In genomic region chr9:122350577-122351355, GRCh38 we compare ENCODE assay signal across 8 cellular contexts. TPM values are rescaled to one million over a fixed set of nuclear protein-coding genes. Genes with fewer than 3 reads are reported as not detected.
DNase-seq lines count a peak whose midpoint lies in the region; ATAC-seq and TF ChIP-seq lines count a peak whose summit lies in the region.

No MANE protein-coding gene starts in this region.

- no peak overlapping the region for H4K5ac ChIP-seq in mesendoderm (ENCODE audit: low read length)

- no peak overlapping the region for H3K4me2 ChIP-seq in mesendoderm (ENCODE audit: low read length)

- peak; percentile 95 for TF ChIP-seq CTCF in AG10803 (conservative IDR thresholded peaks at IDR 0.05; ENCODE audit: low read length)

- H3K9me3 Mint-ChIP-seq in activated CD4-positive, alpha-beta memory T cell treated with anti-CD3 and anti-CD28 coated beads, Interleukin-2, amount 10 ng/mL, durations not matched to agents 7 days and 5 days: peaks cover 2% of the 10 kb centered on the region

- H3K79me1 ChIP-seq in mesendoderm (ENCODE audit: low read length): no peaks in the 10 kb centered on the region

- no peaks in the 10 kb centered on the region for H3K79me2 ChIP-seq in mesendoderm (ENCODE audit: control insufficient read depth, insufficient read depth, low read length)

- CTCF ChIA-PET in activated CD4-positive, alpha-beta memory T cell treated with anti-CD3 and anti-CD28 coated beads, Interleukin-2, amount 10 ng/mL, durations not matched to agents 7 days and 5 days (lab: Charles Lee): interaction anchor here (0.8 to 10.2 kb wide), 24 partner anchors 9 to 262 kb away, joined by 3 to 243 read pairs (median 4); partner anchors contain the start of genes MRRF and RBM18

- no peak overlapping the region for H3K4me3 Mint-ChIP-seq in activated CD4-positive, alpha-beta memory T cell treated with anti-CD3 and anti-CD28 coated beads, Interleukin-2, amount 10 ng/mL, durations not matched to agents 7 days and 5 days

- H3K36me3 ChIP-seq in mesendoderm (ENCODE audit: control insufficient read depth, insufficient read depth, low read length): no peaks in the 10 kb centered on the region

- H3K4me1 ChIP-seq in mesendoderm (ENCODE audit: control insufficient read depth, low read depth, low read length): no peaks in the 10 kb centered on the region

- no peak overlapping the region for H3K4ac ChIP-seq in mesendoderm (ENCODE audit: low read depth, low read length)

- no peak overlapping the region for H2BK120ac ChIP-seq in mesendoderm (ENCODE audit: low read depth, low read length)

- peak; percentile 88 for ATAC-seq in GM18909 (IDR thresholded peaks at IDR 0.05; ENCODE audit: poor library complexity, unreplicated experiment)
- peak; percentile 92 for ATAC-seq in HG03432 (IDR thresholded peaks at IDR 0.05; ENCODE audit: unreplicated experiment)

- H3K27ac ChIP-seq in mesendoderm (ENCODE audit: low read depth, low read length): no peak overlapping the region

- H2BK15ac ChIP-seq in mesendoderm (replicated peaks; ENCODE audit: low read depth): no peak overlapping the region

- no peak overlapping the region for H2BK5ac ChIP-seq in mesendoderm (ENCODE audit: low read length)

- no peak overlapping the region for H2AK5ac ChIP-seq in mesendoderm (ENCODE audit: low read length)

- H4K8ac ChIP-seq in mesendoderm (ENCODE audit: low read depth, low read length): no peak overlapping the region

- H3K4me1 Mint-ChIP-seq in activated CD4-positive, alpha-beta memory T cell treated with anti-CD3 and anti-CD28 coated beads, Interleukin-2, amount 10 ng/mL, durations not matched to agents 7 days and 5 days: peaks cover 13% of the 10 kb centered on the region

- H3K27ac Mint-ChIP-seq in activated CD4-positive, alpha-beta memory T cell treated with anti-CD3 and anti-CD28 coated beads, Interleukin-2, amount 10 ng/mL, durations not matched to agents 7 days and 5 days: no peak overlapping the region

- H3K36me3 Mint-ChIP-seq in activated CD4-positive, alpha-beta memory T cell treated with anti-CD3 and anti-CD28 coated beads, Interleukin-2, amount 10 ng/mL, durations not matched to agents 7 days and 5 days (ENCODE audit: low read depth): no peaks in the 10 kb centered on the region

- POLR2A ChIA-PET in activated CD4-positive, alpha-beta memory T cell treated with anti-CD3 and anti-CD28 coated beads, Interleukin-2, amount 10 ng/mL, durations not matched to agents 7 days and 5 days (lab: Charles Lee): interaction anchor here (1.2 to 1.6 kb wide), 4 partner anchors 85 to 252 kb away, joined by 3 to 6 read pairs (median 4); partner anchors contain the start of gene RBM18

- H3K27me3 ChIP-seq in mesendoderm (ENCODE audit: insufficient read depth, low read length, poor library complexity): no peaks in the 10 kb centered on the region

- no peak overlapping the region for H3K9ac ChIP-seq in mesendoderm (ENCODE audit: low read length)

- DNase-seq in AG10803 (ENCODE audit: low read depth) (peak; percentile 62), NCI-H82 (lab: John Stamatoyannopoulos, UW) (peak; percentile 81), ecto neural progenitor cell (ENCODE audit: low spot score) (peak; percentile 90), mesendoderm (peak; percentile 70)
- DNase-seq in activated CD4-positive, alpha-beta memory T cell treated with anti-CD3 and anti-CD28 coated beads, Interleukin-2, amount 10 ng/mL, durations not matched to agents 7 days and 5 days: peak; percentile 82
- DNase-seq in stimulated activated CD8-positive, alpha-beta memory T cell treated with anti-CD3 and anti-CD28 coated beads, Interleukin-2, amount 100 ng/mL, for 1 hour (ENCODE audit: low read depth in 2 of 2): peak; percentile 59 to 64

- no peak overlapping the region for H3K23ac ChIP-seq in mesendoderm (ENCODE audit: low read length)

- H3K4me3 ChIP-seq in AG10803 (ENCODE audit: low read length) (no peak overlapping the region), mesendoderm (ENCODE audit: low read length) (no peak overlapping the region)

- no peak overlapping the region for H3K18ac ChIP-seq in mesendoderm (ENCODE audit: low read length)

- peaks cover 31% of the 10 kb centered on the region for H3K27me3 Mint-ChIP-seq in activated CD4-positive, alpha-beta memory T cell treated with anti-CD3 and anti-CD28 coated beads, Interleukin-2, amount 10 ng/mL, durations not matched to agents 7 days and 5 days

- H3K56ac ChIP-seq in mesendoderm (ENCODE audit: low read length): no peak overlapping the region

- WGBS in mesendoderm (ENCODE audit: extremely low coverage, insufficient coverage, low lambda C conversion rate): no CpG with 5 or more reads among the region's 11 CpGs

RNA-seq across cellular contexts. Expression of gene PTGS1, which starts 20.1 kb away (rescaled TPM):
- total RNA-seq in activated CD4-positive, alpha-beta memory T cell treated with anti-CD3 and anti-CD28 coated beads, Interleukin-2, amount 10 ng/mL, durations not matched to agents 7 days and 5 days: under 1 TPM; 0.08 to 0.20 TPM
- 0.07 TPM for polyA plus RNA-seq in mesendoderm (2013, experiment 1 of 2)
- polyA plus RNA-seq in mesendoderm (2013, experiment 2 of 2): 0.10 TPM
